In the genomic region with DNA sequence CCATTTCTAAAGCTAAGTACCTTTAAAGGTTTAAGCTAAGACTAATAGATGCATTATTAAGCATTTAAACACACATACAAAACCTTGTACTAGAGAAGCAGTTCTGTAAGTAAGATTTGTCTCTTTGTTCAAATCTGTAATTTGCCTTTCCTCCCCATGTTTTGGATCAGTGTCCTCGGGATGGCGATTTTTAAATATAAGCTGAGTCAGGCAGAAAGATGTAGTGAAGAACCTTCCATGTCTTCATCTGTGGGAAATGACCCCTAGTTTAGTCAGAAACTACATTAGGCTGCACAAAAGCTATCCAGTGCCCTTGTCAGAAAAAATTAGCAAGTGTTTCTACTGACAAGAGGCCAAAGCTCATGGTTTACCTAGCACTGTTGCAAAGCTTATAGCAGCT, we compare ENCODE assay signal across 34 cellular contexts.
"Had no signal": no experiment of that assay in that cellular context is flagged by ENCODE, and none has a peak within 500 bp of the region (broad histone marks: within the 10 kb centered on the region; RNA-seq: fewer than 3 reads in every experiment).

No MANE protein-coding gene starts in this region.

- H3K9me3 ChIP-seq: ascending aorta, esophagus squamous epithelium, gastroesophageal sphincter, heart right ventricle had no signal

- DNase-seq: activated CD4-positive, alpha-beta memory T cell treated with anti-CD3 and anti-CD28 coated beads for 36 hours; activated CD4-positive, alpha-beta T cell treated with anti-CD3 and anti-CD28 coated beads for 36 hours; activated CD4-positive, alpha-beta T cell treated with anti-CD3 and anti-CD28 coated beads, Interleukin-2, amount 10 ng/mL, durations not matched to agents 24 days and 14 days; activated CD4-positive, CD25-positive, alpha-beta regulatory T cell; activated CD4-positive, CD25-positive, alpha-beta regulatory T cell treated with anti-CD3 and anti-CD28 coated beads, Interleukin-2, amount 50 U/mL, for 72 hours; activated CD8-positive, alpha-beta memory T cell treated with anti-CD3 and anti-CD28 coated beads, Interleukin-2, amount 10 ng/mL, durations not matched to agents 7 days and 5 days; activated CD8-positive, alpha-beta memory T cell treated with anti-CD3 and anti-CD28 coated beads, Interleukin-2, amount 50 U/mL, for 4 hours; activated CD8-positive, alpha-beta T cell treated with anti-CD3 and anti-CD28 coated beads, Interleukin-2, amount 10 ng/mL, durations not matched to agents 7 days and 5 days; activated gamma-delta T cell; activated naive CD4-positive, alpha-beta T cell; activated naive CD4-positive, alpha-beta T cell treated with anti-CD3 and anti-CD28 coated beads, Interleukin-2, amount 10 ng/mL, durations not matched to agents 7 days and 5 days; activated naive CD8-positive, alpha-beta T cell treated with anti-CD3 and anti-CD28 coated beads, Interleukin-2, amount 10 ng/mL, durations not matched to agents 7 days and 5 days; activated T-cell treated with anti-CD3 and anti-CD28 coated beads, Interleukin-2, amount 50 U/mL, for 1 hour; activated T-cell treated with anti-CD3 and anti-CD28 coated beads, Interleukin-2, amount 50 U/mL, for 48 hours; brain microvascular endothelial cell; cortex of kidney; dermis blood vessel endothelial cell; effector CD4-positive, alpha-beta T cell; effector memory CD8-positive, alpha-beta T cell; esophagus squamous epithelium; foreskin melanocyte; heart right ventricle; T-helper 2 cell had no signal

- H3K4me3 Mint-ChIP-seq: activated CD4-positive, alpha-beta memory T cell treated with anti-CD3 and anti-CD28 coated beads for 36 hours; activated CD4-positive, alpha-beta T cell treated with anti-CD3 and anti-CD28 coated beads for 36 hours; activated CD4-positive, alpha-beta T cell treated with anti-CD3 and anti-CD28 coated beads, Interleukin-2, amount 10 ng/mL, durations not matched to agents 24 days and 14 days; activated CD8-positive, alpha-beta memory T cell treated with anti-CD3 and anti-CD28 coated beads, Interleukin-2, amount 10 ng/mL, durations not matched to agents 7 days and 5 days; activated CD8-positive, alpha-beta T cell treated with anti-CD3 and anti-CD28 coated beads, Interleukin-2, amount 10 ng/mL, durations not matched to agents 7 days and 5 days; activated naive CD4-positive, alpha-beta T cell treated with anti-CD3 and anti-CD28 coated beads, Interleukin-2, amount 10 ng/mL, durations not matched to agents 7 days and 5 days; activated naive CD8-positive, alpha-beta T cell treated with anti-CD3 and anti-CD28 coated beads, Interleukin-2, amount 10 ng/mL, durations not matched to agents 7 days and 5 days; activated T-helper 1 cell treated with anti-CD3 and anti-CD28 coated beads, Interleukin-12 subunit alpha, Interleukin-12 subunit beta, Interleukin-2, Interleukin-4 antibody, amounts not matched to agents 30 ng/mL and 10 ng/mL and 1 ng/mL, durations not matched to agents 14 hours and 24 hours and 36 hours; central memory CD8-positive, alpha-beta T cell; effector memory CD8-positive, alpha-beta T cell had no signal

- H3K27ac Mint-ChIP-seq: activated CD4-positive, alpha-beta memory T cell treated with anti-CD3 and anti-CD28 coated beads for 36 hours; activated CD4-positive, alpha-beta T cell treated with anti-CD3 and anti-CD28 coated beads for 36 hours; activated CD4-positive, alpha-beta T cell treated with anti-CD3 and anti-CD28 coated beads, Interleukin-2, amount 10 ng/mL, durations not matched to agents 24 days and 14 days; activated CD8-positive, alpha-beta memory T cell treated with anti-CD3 and anti-CD28 coated beads, Interleukin-2, amount 10 ng/mL, durations not matched to agents 7 days and 5 days; activated CD8-positive, alpha-beta T cell treated with anti-CD3 and anti-CD28 coated beads, Interleukin-2, amount 10 ng/mL, durations not matched to agents 7 days and 5 days; activated naive CD4-positive, alpha-beta T cell treated with anti-CD3 and anti-CD28 coated beads, Interleukin-2, amount 10 ng/mL, durations not matched to agents 7 days and 5 days; activated naive CD4-positive, alpha-beta T cell treated with anti-CD3 and anti-CD28 coated beads, Interleukin-2, amount 50 U/mL, for 72 hours; activated naive CD8-positive, alpha-beta T cell treated with anti-CD3 and anti-CD28 coated beads, Interleukin-2, amount 10 ng/mL, durations not matched to agents 7 days and 5 days; activated T-helper 1 cell treated with anti-CD3 and anti-CD28 coated beads, Interleukin-12 subunit alpha, Interleukin-12 subunit beta, Interleukin-2, Interleukin-4 antibody, amounts not matched to agents 30 ng/mL and 10 ng/mL and 1 ng/mL, durations not matched to agents 14 hours and 24 hours and 36 hours; effector memory CD8-positive, alpha-beta T cell had no signal

- H3K4me1 Mint-ChIP-seq: activated CD8-positive, alpha-beta memory T cell treated with anti-CD3 and anti-CD28 coated beads, Interleukin-2, amount 10 ng/mL, durations not matched to agents 7 days and 5 days; activated naive CD4-positive, alpha-beta T cell treated with anti-CD3 and anti-CD28 coated beads, Interleukin-2, amount 10 ng/mL, durations not matched to agents 7 days and 5 days; activated naive CD8-positive, alpha-beta T cell treated with anti-CD3 and anti-CD28 coated beads, Interleukin-2, amount 10 ng/mL, durations not matched to agents 7 days and 5 days; central memory CD8-positive, alpha-beta T cell had no signal

- H3K9me3 Mint-ChIP-seq: activated CD4-positive, alpha-beta memory T cell treated with anti-CD3 and anti-CD28 coated beads for 36 hours; activated CD4-positive, alpha-beta T cell treated with anti-CD3 and anti-CD28 coated beads, Interleukin-2, amount 10 ng/mL, durations not matched to agents 24 days and 14 days; activated naive CD4-positive, alpha-beta T cell treated with anti-CD3 and anti-CD28 coated beads, Interleukin-2, amount 10 ng/mL, durations not matched to agents 7 days and 5 days; activated naive CD4-positive, alpha-beta T cell treated with anti-CD3 and anti-CD28 coated beads, Interleukin-2, amount 50 U/mL, for 72 hours; activated naive CD8-positive, alpha-beta T cell treated with anti-CD3 and anti-CD28 coated beads, Interleukin-2, amount 10 ng/mL, durations not matched to agents 7 days and 5 days; activated T-helper 1 cell treated with anti-CD3 and anti-CD28 coated beads, Interleukin-12 subunit alpha, Interleukin-12 subunit beta, Interleukin-2, Interleukin-4 antibody, amounts not matched to agents 30 ng/mL and 10 ng/mL and 1 ng/mL, durations not matched to agents 14 hours and 24 hours and 36 hours; central memory CD8-positive, alpha-beta T cell; effector memory CD8-positive, alpha-beta T cell had no signal

- H3K4me2 ChIP-seq: hepatocyte had no signal

- ATAC-seq: activated CD4-positive, alpha-beta T cell treated with anti-CD3 and anti-CD28 coated beads for 36 hours; activated CD8-positive, alpha-beta memory T cell treated with anti-CD3 and anti-CD28 coated beads, Interleukin-2, amount 10 ng/mL, durations not matched to agents 7 days and 5 days; activated CD8-positive, alpha-beta T cell treated with anti-CD3 and anti-CD28 coated beads, Interleukin-2, amount 10 ng/mL, durations not matched to agents 7 days and 5 days; activated naive CD4-positive, alpha-beta T cell treated with anti-CD3 and anti-CD28 coated beads, Interleukin-2, amount 50 U/mL, for 72 hours; effector memory CD8-positive, alpha-beta T cell; gastroesophageal sphincter; heart right ventricle had no signal

- H3K27ac ChIP-seq: ascending aorta, brain microvascular endothelial cell, epithelial cell of prostate, esophagus squamous epithelium, gastroesophageal sphincter, heart right ventricle, hepatocyte had no signal

- H3K79me2 ChIP-seq: hepatocyte had no signal

- H3K4me1 ChIP-seq: ascending aorta had no signal

- H3K27me3 ChIP-seq: ascending aorta, brain microvascular endothelial cell, esophagus squamous epithelium, gastroesophageal sphincter, heart right ventricle, hepatocyte had no signal

- H3K36me3 ChIP-seq: ascending aorta, brain microvascular endothelial cell had no signal

- FAIRE-seq: bronchial epithelial cell, colon, endometrium, endothelial cell of umbilical vein had no signal

- H2AFZ ChIP-seq: hepatocyte had no signal

- H3K4me3 ChIP-seq: ascending aorta, esophagus squamous epithelium, gastroesophageal sphincter, heart right ventricle, hepatocyte had no signal

- H3K27me3 Mint-ChIP-seq: activated CD4-positive, alpha-beta memory T cell treated with anti-CD3 and anti-CD28 coated beads for 36 hours; activated CD4-positive, alpha-beta T cell treated with anti-CD3 and anti-CD28 coated beads for 36 hours; activated CD4-positive, alpha-beta T cell treated with anti-CD3 and anti-CD28 coated beads, Interleukin-2, amount 10 ng/mL, durations not matched to agents 24 days and 14 days; activated CD8-positive, alpha-beta memory T cell treated with anti-CD3 and anti-CD28 coated beads, Interleukin-2, amount 10 ng/mL, durations not matched to agents 7 days and 5 days; activated naive CD4-positive, alpha-beta T cell treated with anti-CD3 and anti-CD28 coated beads, Interleukin-2, amount 10 ng/mL, durations not matched to agents 7 days and 5 days; activated naive CD8-positive, alpha-beta T cell treated with anti-CD3 and anti-CD28 coated beads, Interleukin-2, amount 10 ng/mL, durations not matched to agents 7 days and 5 days; central memory CD8-positive, alpha-beta T cell; effector memory CD8-positive, alpha-beta T cell had no signal
